Comparison of ENCODE assay signal across 11 cellular contexts in the genomic region with DNA sequence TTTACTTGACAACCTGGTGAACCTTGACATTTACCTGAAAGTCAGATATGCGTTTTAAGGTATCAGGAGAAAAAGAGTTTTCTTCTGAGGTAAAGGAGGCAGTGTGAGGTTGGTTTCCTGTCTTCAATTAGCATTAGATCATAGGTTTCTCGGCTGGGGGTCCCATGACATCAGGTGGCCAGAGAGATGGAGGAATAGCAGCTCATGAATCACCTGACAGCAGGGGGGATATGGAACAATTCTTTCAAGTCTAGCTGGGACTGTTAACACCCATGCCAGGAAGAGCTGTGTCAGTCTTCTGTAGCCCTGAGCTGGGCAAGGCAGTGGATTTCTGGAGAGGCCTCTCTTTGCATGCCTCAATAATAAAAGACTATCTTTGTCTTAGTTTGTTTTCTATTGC.
DNase-seq lines count a peak whose midpoint lies in the region; ATAC-seq and TF ChIP-seq lines count a peak whose summit lies in the region.
"Had no signal": no experiment of that assay in that cellular context is flagged by ENCODE, and none has a peak within 500 bp of the region (broad histone marks: within the 10 kb centered on the region; RNA-seq: fewer than 3 reads in every experiment).

No MANE protein-coding gene starts in this region.

- H3K9me3 ChIP-seq in IMR-90 (ENCODE audit: control insufficient read depth, insufficient read depth, low read length) (no peaks in the 10 kb centered on the region), esophagus muscularis mucosa (no peaks in the 10 kb centered on the region), upper lobe of left lung (no peaks in the 10 kb centered on the region)

- peak overlapping the region; percentile 55; the same call in 1 of the 2 replicates for H3K23ac ChIP-seq in IMR-90 (ENCODE audit: low read depth, low read length)

- CTCF ChIA-PET in activated naive CD4-positive, alpha-beta T cell treated with anti-CD3 and anti-CD28 coated beads for 36 hours (lab: Charles Lee) = interaction anchor here (1.5 kb wide), 1 partner anchor 66 kb away, joined by 4 read pairs; no protein-coding TSS in a partner anchor
- CTCF ChIA-PET in activated naive CD4-positive, alpha-beta T cell treated with anti-CD3 and anti-CD28 coated beads, Interleukin-2, amount 10 ng/mL, durations not matched to agents 7 days and 5 days (lab: Charles Lee) = no interaction called here
- CTCF ChIA-PET in IMR-90 (lab: Yijun Ruan, JAX) = interaction anchor here (0.6 to 1.7 kb wide), 2 partner anchors 67 to 132 kb away, joined by 5 to 9 read pairs; no protein-coding TSS in a partner anchor

- no CpG with 5 or more reads among the region's 2 CpGs for WGBS in IMR-90 (ENCODE audit: extremely low coverage in 2 of 2, insufficient read length in 1 of 2), 2 experiments
- 88% methylated on average over 2 of the region's 2 CpGs for WGBS in esophagus muscularis mucosa
- 78 to 79% methylated on average over 2 of the region's 2 CpGs for WGBS in upper lobe of left lung, 2 donors

- TF ChIP-seq POLR2A in IMR-90 (IDR thresholded peaks at IDR 0.05; ENCODE audit: low read depth, low read length) (no peak), esophagus muscularis mucosa (IDR thresholded peaks at IDR 0.05; ENCODE audit: low read depth) (no peak), upper lobe of left lung (IDR thresholded peaks at IDR 0.05) (no peak)

- no peak overlapping the region for H3K9ac ChIP-seq in IMR-90 (ENCODE audit: low read depth, low read length)

- no peak for TF ChIP-seq RAD21 in IMR-90 (IDR thresholded peaks at IDR 0.05; ENCODE audit: low read length)

- H4K91ac ChIP-seq in IMR-90 (ENCODE audit: insufficient read depth, low read depth, low read length) = peak overlapping the region; percentile 51; the same call in 1 of the 2 replicates

- H3K79me1 ChIP-seq in IMR-90 (ENCODE audit: low read depth in 1 of 2, low read length in 2 of 2) = no peaks in the 10 kb centered on the region

- TF ChIP-seq EP300 in esophagus muscularis mucosa (IDR thresholded peaks at IDR 0.05) (no peak), upper lobe of left lung (IDR thresholded peaks at IDR 0.05) (no peak)

- H3K36me3 ChIP-seq in IMR-90 (ENCODE audit: control insufficient read depth, insufficient read depth, low read length) (no peaks in the 10 kb centered on the region), esophagus muscularis mucosa (no peaks in the 10 kb centered on the region), upper lobe of left lung (no peaks in the 10 kb centered on the region)

- no peak for ATAC-seq in IMR-90 (ENCODE audit: low read depth)
- no peak for ATAC-seq in upper lobe of left lung (ENCODE audit: low FRiP score in 2 of 2)

- peak overlapping the region; percentile 57 for H3K4ac ChIP-seq in IMR-90 (ENCODE audit: low read depth, low read length)

- H4K8ac ChIP-seq in IMR-90 (ENCODE audit: low read depth in 2 of 2, low read length in 2 of 2) = peak overlapping the region in 1 of 2 experiments; percentile 59; a peak in 1 of 4 replicates

- H3K27ac ChIP-seq in IMR-90 (ENCODE audit: insufficient read depth, low read length) = no peak overlapping the region; the same call in 1 of the 2 replicates
- peak overlapping the region; percentile 35 to 53 (median 42) for H3K27ac ChIP-seq in esophagus muscularis mucosa (replicated peaks in 1 of 4)
- peak overlapping the region; percentile 76 to 89 (median 86) for H3K27ac ChIP-seq in upper lobe of left lung

- intact Hi-C loops in activated naive CD4-positive, alpha-beta T cell treated with anti-CD3 and anti-CD28 coated beads for 36 hours (cut with micrococcal nuclease) = loop anchor here (1.0 kb wide), 1 partner anchor 31 kb away; no protein-coding TSS in a partner anchor
- intact Hi-C loops in IMR-90 (cut with micrococcal nuclease) = loop anchor here (2.0 to 5.0 kb wide), 2 partner anchors 112 to 197 kb away; partner anchors contain the start of gene NEDD9
- intact Hi-C loops in esophagus muscularis mucosa (cut with DNase I) = no loop called here

- H3K4me1 ChIP-seq in IMR-90 (ENCODE audit: control insufficient read depth, insufficient read depth, low read length) (peaks cover 41% of the 10 kb centered on the region), esophagus muscularis mucosa (peaks cover 53 to 71% (median 57%) of the 10 kb centered on the region in 4 donors), upper lobe of left lung (peaks cover 83 to 98% (median 88%) of the 10 kb centered on the region in 4 donors)

- no peaks in the 10 kb centered on the region for H3K27me3 ChIP-seq in IMR-90 (ENCODE audit: control insufficient read depth, insufficient read depth, low read length)
- H3K27me3 ChIP-seq in esophagus muscularis mucosa = no peaks in the 10 kb centered on the region
- no peaks in the 10 kb centered on the region for H3K27me3 ChIP-seq in upper lobe of left lung

- in situ Hi-C loops in IMR-90 (cut with MboI; ENCODE audit: low sequenced_read_pairs) = no loop called here

- H2AK9ac ChIP-seq in IMR-90 (replicated peaks; ENCODE audit: low read depth, low read length, poor library complexity) = no peak overlapping the region

- BruUV-seq in IMR-90 (replicated peaks; lab: Mats Ljungman, UMichigan) = no TSS peak

- peak overlapping the region; percentile 63; the same call in 1 of the 3 replicates for H2BK15ac ChIP-seq in IMR-90 (ENCODE audit: low read depth, low read length)

- H3K27ac Mint-ChIP-seq in activated naive CD4-positive, alpha-beta T cell treated with anti-CD3 and anti-CD28 coated beads for 36 hours = peak overlapping the region; percentile 25
- H3K27ac Mint-ChIP-seq in activated naive CD4-positive, alpha-beta T cell treated with anti-CD3 and anti-CD28 coated beads, Interleukin-2, amount 10 ng/mL, durations not matched to agents 7 days and 5 days = no peak overlapping the region
- H3K27ac Mint-ChIP-seq: IgD-negative memory B cell had no signal

- H4K20me1 ChIP-seq in IMR-90 (ENCODE audit: insufficient read depth, low read length) = no peaks in the 10 kb centered on the region

- H2BK5ac ChIP-seq in IMR-90 (ENCODE audit: low read depth, low read length, poor library complexity, severe bottlenecking) = peak overlapping the region; percentile 86

- TF ChIP-seq CTCF in IMR-90 (conservative IDR thresholded peaks at IDR 0.05; ENCODE audit: low read depth, low read length) (no peak), esophagus muscularis mucosa (IDR thresholded peaks at IDR 0.05) (no peak), upper lobe of left lung (IDR thresholded peaks at IDR 0.05) (no peak)

- no peaks in the 10 kb centered on the region for H3K36me3 Mint-ChIP-seq in activated naive CD4-positive, alpha-beta T cell treated with anti-CD3 and anti-CD28 coated beads for 36 hours (ENCODE audit: low read depth)
- no peaks in the 10 kb centered on the region for H3K36me3 Mint-ChIP-seq in activated naive CD4-positive, alpha-beta T cell treated with anti-CD3 and anti-CD28 coated beads, Interleukin-2, amount 10 ng/mL, durations not matched to agents 7 days and 5 days
- H3K36me3 Mint-ChIP-seq: CD14-positive monocyte, IgD-negative memory B cell had no signal

- H3K18ac ChIP-seq in IMR-90 (ENCODE audit: low read depth, low read length) = peak overlapping the region; percentile 62

- POLR2A ChIA-PET in IMR-90 (lab: Charles Lee; ENCODE audit: unreplicated experiment) = no interaction called here

- H3K56ac ChIP-seq in IMR-90 (ENCODE audit: extremely low read depth, insufficient read depth, low read length) = no peak overlapping the region

- H3K14ac ChIP-seq in IMR-90 (replicated peaks; ENCODE audit: low read depth, low read length) = peak overlapping the region; percentile 75

- peak overlapping the region; percentile 83 for H2BK20ac ChIP-seq in IMR-90 (ENCODE audit: low read depth, low read length)

- H3K4me2 ChIP-seq in IMR-90 (ENCODE audit: low read depth, low read length) = no peak overlapping the region

- dilution Hi-C loops in IMR-90 (cut with HindIII; ENCODE audit: low sequenced_read_pairs, unreplicated experiment) = no loop called here

- peaks cover 26% of the 10 kb centered on the region for H3K9me1 ChIP-seq in IMR-90 (ENCODE audit: insufficient read depth, low read length)

- H3K4me3 ChIP-seq in IMR-90 (ENCODE audit: insufficient read depth, low read depth, low read length) = no peak overlapping the region
- H3K4me3 ChIP-seq in esophagus muscularis mucosa = no peak overlapping the region
- no peak overlapping the region for H3K4me3 ChIP-seq in upper lobe of left lung

- peak; percentile 41 for DNase-seq in activated naive CD4-positive, alpha-beta T cell treated with anti-CD3 and anti-CD28 coated beads for 36 hours
- no peak for DNase-seq in activated naive CD4-positive, alpha-beta T cell treated with anti-CD3 and anti-CD28 coated beads, Interleukin-2, amount 10 ng/mL, durations not matched to agents 7 days and 5 days
- DNase-seq in IMR-90 = no peak
- DNase-seq in esophagus muscularis mucosa (ENCODE audit: extremely low spot score) = peak; percentile 42
- DNase-seq in upper lobe of left lung = no peak
- DNase-seq in CD1c-positive myeloid dendritic cell (ENCODE audit: extremely low spot score) = no peak
- no peak for DNase-seq in stimulated activated CD4-positive, alpha-beta T cell treated with anti-CD3 and anti-CD28 coated beads, Interleukin-1b, Interleukin-23, amount 100 ng/mL, for 48 hours
- DNase-seq in GDM1 (lab: John Stamatoyannopoulos, UW) = no peak
- DNase-seq: activated effector memory CD4-positive, alpha-beta T cell treated with Interleukin-2 at 50 U/mL for 16 hours had no signal

- no peak overlapping the region for H3K4me3 Mint-ChIP-seq in activated naive CD4-positive, alpha-beta T cell treated with anti-CD3 and anti-CD28 coated beads for 36 hours
- no peak overlapping the region for H3K4me3 Mint-ChIP-seq in activated naive CD4-positive, alpha-beta T cell treated with anti-CD3 and anti-CD28 coated beads, Interleukin-2, amount 10 ng/mL, durations not matched to agents 7 days and 5 days
- H3K4me3 Mint-ChIP-seq: CD14-positive monocyte had no signal

- H2AK5ac ChIP-seq in IMR-90 (ENCODE audit: low read depth, low read length) = peak overlapping the region; percentile 65; the same call in 1 of the 2 replicates

- no peak overlapping the region for H2AFZ ChIP-seq in IMR-90 (replicated peaks; ENCODE audit: low read length, poor library complexity)

- peak overlapping the region; percentile 44; the same call in 1 of the 2 replicates for H2BK120ac ChIP-seq in IMR-90 (ENCODE audit: low read depth, low read length)

- no peaks in the 10 kb centered on the region for H3K27me3 Mint-ChIP-seq in activated naive CD4-positive, alpha-beta T cell treated with anti-CD3 and anti-CD28 coated beads for 36 hours (ENCODE audit: low read depth)
- peaks cover 7% of the 10 kb centered on the region for H3K27me3 Mint-ChIP-seq in activated naive CD4-positive, alpha-beta T cell treated with anti-CD3 and anti-CD28 coated beads, Interleukin-2, amount 10 ng/mL, durations not matched to agents 7 days and 5 days
- H3K27me3 Mint-ChIP-seq: IgD-negative memory B cell had no signal

- H3K9me3 Mint-ChIP-seq in activated naive CD4-positive, alpha-beta T cell treated with anti-CD3 and anti-CD28 coated beads for 36 hours = no peaks in the 10 kb centered on the region
- H3K9me3 Mint-ChIP-seq in activated naive CD4-positive, alpha-beta T cell treated with anti-CD3 and anti-CD28 coated beads, Interleukin-2, amount 10 ng/mL, durations not matched to agents 7 days and 5 days = no peaks in the 10 kb centered on the region
- H3K9me3 Mint-ChIP-seq: CD14-positive monocyte, IgD-negative memory B cell had no signal

- peaks cover 32% of the 10 kb centered on the region for H3K4me1 Mint-ChIP-seq in activated naive CD4-positive, alpha-beta T cell treated with anti-CD3 and anti-CD28 coated beads for 36 hours (ENCODE audit: low read depth)
- H3K4me1 Mint-ChIP-seq in activated naive CD4-positive, alpha-beta T cell treated with anti-CD3 and anti-CD28 coated beads, Interleukin-2, amount 10 ng/mL, durations not matched to agents 7 days and 5 days = peaks cover 16% of the 10 kb centered on the region

- peak overlapping the region; percentile 9; the same call in 1 of the 2 replicates for H4K5ac ChIP-seq in IMR-90 (ENCODE audit: low read depth, low read length)

Comparison
In these comparisons a context has a peak if more than half of its experiments do, and no peak if none do; other contexts are left out.
1. DNase-seq: peak in activated naive CD4-positive, alpha-beta T cell treated with anti-CD3 and anti-CD28 coated beads for 36 hours (single experiment) and esophagus muscularis mucosa (single experiment); none in activated naive CD4-positive, alpha-beta T cell treated with anti-CD3 and anti-CD28 coated beads, Interleukin-2, amount 10 ng/mL, durations not matched to agents 7 days and 5 days (single experiment), IMR-90 (single experiment), upper lobe of left lung (0 of 2), CD1c-positive myeloid dendritic cell (single experiment), stimulated activated CD4-positive, alpha-beta T cell treated with anti-CD3 and anti-CD28 coated beads, Interleukin-1b, Interleukin-23, amount 100 ng/mL, for 48 hours (single experiment) and GDM1 (single experiment).